Comparison of ENCODE assay signal across 1 cellular context in genomic region chr12:6423267-6424007, GRCh38.
TF ChIP-seq lines count a peak whose summit lies in the region.

No MANE protein-coding gene starts in this region.

TF ChIP-seq in GM23338, 12 proteins besides CTCF, POLR2A, EP300 and RAD21 (continued from another document):
- TF ChIP-seq REST (IDR thresholded peaks at IDR 0.05; ENCODE audit: unreplicated experiment) (no peak), EZH2phosphoT487 (IDR thresholded peaks at IDR 0.05; ENCODE audit: unreplicated experiment) (no peak), ZNF114 (CRISPR knock-in tag; IDR thresholded peaks at IDR 0.05) (no peak)
TF ChIP-seq in GM23338: peak in this region for 0.
